8 cellular contexts compared by ENCODE assay signal in genomic region chr7:150368884-150369739, GRCh38. TPM values are rescaled to one million over a fixed set of nuclear protein-coding genes. Genes with fewer than 3 reads are reported as not detected.
A peak's percentile ranks its signal among the peaks of the same experiment; 100 is the strongest.
DNase-seq lines count a peak whose midpoint lies in the region; TF ChIP-seq lines count a peak whose summit lies in the region.

No MANE protein-coding gene starts in this region.

- TF ChIP-seq CTCF in GM10248 (IDR thresholded peaks at IDR 0.05; ENCODE audit: control extremely low read depth, extremely low read depth, low read depth, missing control alignments) (no peak), VCaP (conservative IDR thresholded peaks at IDR 0.05) (no peak)

- peak overlapping the region; percentile 91 for H2AFZ ChIP-seq in GM23248

- H3K9me2 ChIP-seq in GM23248 (ENCODE audit: insufficient read depth): no peaks in the 10 kb centered on the region

- H3K4me1 ChIP-seq in GM23248 (ENCODE audit: insufficient read depth): peaks cover 19% of the 10 kb centered on the region

- H3K9ac ChIP-seq in GM23248: peak overlapping the region; percentile 82

- peaks cover 10% of the 10 kb centered on the region; the same call in 1 of the 2 replicates for H3F3A ChIP-seq in GM23248 (ENCODE audit: insufficient read depth)

- no peaks in the 10 kb centered on the region for H3K9me3 ChIP-seq in GM23248 (ENCODE audit: low read depth)

- CTCF ChIA-PET in GM10248 (lab: Yijun Ruan, JAX): interaction anchor here (1.1 to 7.1 kb wide), 7 partner anchors 9 to 84 kb away, joined by 4 to 66 read pairs (median 5); a partner anchor contains a TSS

- WGBS in GM23248 (ENCODE audit: low coverage in 1 of 2, low lambda C conversion rate in 2 of 2, missing lambda C conversion rate in 2 of 2), 2 experiments: 1 to 2% methylated on average over 28 to 42 of the region's 58 CpGs

- peak overlapping the region; percentile 89 for H3K4me3 ChIP-seq in GM23248

- in situ Hi-C loops in GM23248 (cut with MboI): no loop called here

- H3K79me2 ChIP-seq in GM23248 (ENCODE audit: insufficient read depth): peaks cover 7% of the 10 kb centered on the region; the same call in 1 of the 2 replicates

- H3K27ac ChIP-seq in GM23248: peak overlapping the region; percentile 18
- H3K27ac ChIP-seq in VCaP: peak overlapping the region; percentile 100

- peak overlapping the region; percentile 84 for H3K4me2 ChIP-seq in GM23248 (ENCODE audit: unreplicated experiment)

- POLR2A ChIA-PET in GM10248 (lab: Yijun Ruan, JAX): interaction anchor here (0.5 to 1.5 kb wide), 5 partner anchors 9 to 23 kb away, joined by 3 to 5 read pairs (median 3); no protein-coding TSS in a partner anchor

- H3K27me3 ChIP-seq in GM23248 (replicated peaks; ENCODE audit: insufficient read depth): no peaks in the 10 kb centered on the region

- H3K36me3 ChIP-seq in GM23248 (ENCODE audit: low read depth): 0 out of 2 replicates have a peak, but pooled peaks cover 2% of the 10 kb centered on the region

- DNase-seq in GM10248 (ENCODE audit: extremely low spot score) (peak; percentile 64), GM23248 (peak; percentile 64), LoVo (ENCODE audit: low spot score) (peak; percentile 65), cerebellum (ENCODE audit: low spot score) (peak; percentile 69), kidney glomerular epithelial cell (lab: John Stamatoyannopoulos, UW) (peak; percentile 64), NCI-H2196 treated with DMSO at 0.1 percent for 48 hours (lab: John Stamatoyannopoulos, UW; ENCODE audit: unreplicated experiment) (no peak)
- DNase-seq in stimulated activated CD4-positive, alpha-beta T cell treated with anti-CD3 and anti-CD28 coated beads, Interleukin-2, amount 100 ng/mL, for 48 hours: peak; percentile 24 to 25

- no peaks in the 10 kb centered on the region for H4K20me1 ChIP-seq in GM23248 (ENCODE audit: insufficient read depth)

RNA-seq across cellular contexts. Expression of gene REPIN1, which starts 0.5 kb away (rescaled TPM):
- total RNA-seq in GM23248 (2014; rRNA removed; shearing (Covaris generic)): 48.1 and 53.5 TPM in 2 replicates
- polyA plus RNA-seq in GM23248 (2016; fragmentation: Nextera tagmentation; extraction: Ambion mirVana): 15.8 and 17.3 TPM in 2 replicates
- 41.2 TPM for total RNA-seq in cerebellum

RNA-seq across cellular contexts. Expression of gene ZNF775, which starts 10.0 kb away (rescaled TPM):
- 3.9 and 5.2 TPM in 2 replicates for total RNA-seq in GM23248 (2014; rRNA removed; shearing (Covaris generic))
- 0.75 and 1.6 TPM in 2 replicates for polyA plus RNA-seq in GM23248 (2016; fragmentation: Nextera tagmentation; extraction: Ambion mirVana)
- total RNA-seq in cerebellum: 8.2 TPM

RNA-seq across cellular contexts. Expression of gene RARRES2, which starts 27.7 kb away (rescaled TPM):
- total RNA-seq in GM23248 (2014; rRNA removed; shearing (Covaris generic)): not detected in 2 replicates
- not detected in 2 replicates for polyA plus RNA-seq in GM23248 (2016; fragmentation: Nextera tagmentation; extraction: Ambion mirVana)
- total RNA-seq in cerebellum: 4.1 TPM

RNA-seq across cellular contexts. Expression of gene ACTR3C, which starts 45.8 kb away (rescaled TPM):
- total RNA-seq in GM23248 (2014; rRNA removed; shearing (Covaris generic)): not detected in 2 replicates
- not detected in 2 replicates for polyA plus RNA-seq in GM23248 (2016; fragmentation: Nextera tagmentation; extraction: Ambion mirVana)
- total RNA-seq in cerebellum: 8.3 TPM

RNA-seq across cellular contexts. Expression of gene LRRC61, which starts 46.0 kb away (rescaled TPM):
- not detected in 2 replicates for total RNA-seq in GM23248 (2014; rRNA removed; shearing (Covaris generic))
- not detected in 2 replicates for polyA plus RNA-seq in GM23248 (2016; fragmentation: Nextera tagmentation; extraction: Ambion mirVana)
- total RNA-seq in cerebellum: 8.2 TPM
